Comparison of ENCODE assay signal across 39 cellular contexts in genomic region chrX:69552512-69552911, GRCh38. TPM values are rescaled to one million over a fixed set of nuclear protein-coding genes. Genes with fewer than 3 reads are reported as not detected.
"Had no signal": no experiment of that assay in that cellular context is flagged by ENCODE, and none has a peak within 500 bp of the region (broad histone marks: within the 10 kb centered on the region; RNA-seq: fewer than 3 reads in every experiment).

No MANE protein-coding gene starts in this region.

- H3K4me3 ChIP-seq: adrenal gland, cardiac muscle cell had no signal

- H3K27me3 ChIP-seq: cardiac muscle cell had no signal

- H3K36me3 ChIP-seq: adrenal gland, cardiac muscle cell had no signal

- H3K27ac Mint-ChIP-seq: activated B cell treated with CpG ODN at 0.5 μM for 24 hours; activated CD4-positive, alpha-beta memory T cell treated with anti-CD3 and anti-CD28 coated beads for 36 hours; activated CD4-positive, alpha-beta T cell treated with anti-CD3 and anti-CD28 coated beads, Interleukin-2, amount 10 ng/mL, durations not matched to agents 24 days and 14 days; activated CD8-positive, alpha-beta T cell treated with anti-CD3 and anti-CD28 coated beads for 36 hours; activated naive CD4-positive, alpha-beta T cell treated with anti-CD3 and anti-CD28 coated beads for 36 hours; activated naive CD4-positive, alpha-beta T cell treated with anti-CD3 and anti-CD28 coated beads, Interleukin-2, amount 50 U/mL, for 72 hours; activated naive CD8-positive, alpha-beta T cell treated with anti-CD3 and anti-CD28 coated beads for 36 hours; activated T-cell treated with anti-CD3 and anti-CD28 coated beads, Interleukin-2, amount 50 U/mL, for 72 hours; activated T-helper 1 cell treated with anti-CD3 and anti-CD28 coated beads, Interleukin-12 subunit alpha, Interleukin-12 subunit beta, Interleukin-2, Interleukin-4 antibody, amounts not matched to agents 30 ng/mL and 10 ng/mL and 1 ng/mL, durations not matched to agents 14 hours and 24 hours and 36 hours; activated T-helper 17 cell treated with anti-CD3 and anti-CD28 coated beads, Interleukin-2, amount 50 U/mL, for 72 hours; brain; T-helper 1 cell treated with Interleukin-12 subunit alpha and Interleukin-12 subunit beta and Interleukin-4 antibody, amounts not matched to agents 30 μg/mL and 1 μg/mL, for 36 hours; T-helper 2 cell treated with Interferon-gamma antibody and Interleukin-4, amounts not matched to agents 5 μg/mL and 100 μg/mL, for 36 hours had no signal

- H3K4me1 Mint-ChIP-seq: activated B cell treated with CpG ODN at 0.5 μM for 24 hours; activated CD4-positive, alpha-beta T cell treated with anti-CD3 and anti-CD28 coated beads, Interleukin-2, amount 10 ng/mL, durations not matched to agents 24 days and 14 days; activated naive CD8-positive, alpha-beta T cell treated with anti-CD3 and anti-CD28 coated beads for 36 hours; activated T-helper 17 cell treated with anti-CD3 and anti-CD28 coated beads, Interleukin-2, amount 50 U/mL, for 72 hours; central memory CD8-positive, alpha-beta T cell had no signal

- FAIRE-seq: bronchial epithelial cell, TTC549 had no signal

- H3K27ac ChIP-seq: cardiac muscle cell, VCaP had no signal

- ATAC-seq: activated CD8-positive, alpha-beta T cell treated with anti-CD3 and anti-CD28 coated beads for 36 hours; activated naive CD4-positive, alpha-beta T cell treated with anti-CD3 and anti-CD28 coated beads, Interleukin-2, amount 50 U/mL, for 72 hours; activated T-cell treated with anti-CD3 and anti-CD28 coated beads, Interleukin-2, amount 50 U/mL, for 4 hours; activated T-cell treated with anti-CD3 and anti-CD28 coated beads, Interleukin-2, amount 50 U/mL, for 72 hours; activated T-helper 17 cell treated with anti-CD3 and anti-CD28 coated beads, Interleukin-2, amount 50 U/mL, for 72 hours had no signal

- H3K9me3 ChIP-seq: adrenal gland had no signal

- H3K27me3 Mint-ChIP-seq: activated B cell treated with CpG ODN at 0.5 μM for 24 hours; activated CD4-positive, alpha-beta memory T cell treated with anti-CD3 and anti-CD28 coated beads for 36 hours; activated CD4-positive, alpha-beta T cell treated with anti-CD3 and anti-CD28 coated beads, Interleukin-2, amount 10 ng/mL, durations not matched to agents 24 days and 14 days; activated CD8-positive, alpha-beta T cell treated with anti-CD3 and anti-CD28 coated beads for 36 hours; activated T-helper 17 cell treated with anti-CD3 and anti-CD28 coated beads, Interleukin-2, amount 50 U/mL, for 72 hours; central memory CD8-positive, alpha-beta T cell had no signal

- H3K9me3 Mint-ChIP-seq: activated B cell treated with CpG ODN at 0.5 μM for 24 hours; activated CD4-positive, alpha-beta memory T cell treated with anti-CD3 and anti-CD28 coated beads for 36 hours; activated CD8-positive, alpha-beta T cell treated with anti-CD3 and anti-CD28 coated beads for 36 hours; activated naive CD8-positive, alpha-beta T cell treated with anti-CD3 and anti-CD28 coated beads for 36 hours; activated T-cell treated with anti-CD3 and anti-CD28 coated beads, Interleukin-2, amount 50 U/mL, for 4 hours; activated T-helper 17 cell treated with anti-CD3 and anti-CD28 coated beads, Interleukin-2, amount 50 U/mL, for 72 hours; central memory CD8-positive, alpha-beta T cell; T-helper 1 cell treated with Interleukin-12 subunit alpha and Interleukin-12 subunit beta and Interleukin-4 antibody, amounts not matched to agents 30 μg/mL and 1 μg/mL, for 36 hours; T-helper 2 cell treated with Interferon-gamma antibody and Interleukin-4, amounts not matched to agents 5 μg/mL and 100 μg/mL, for 36 hours had no signal

- DNase-seq: activated B cell treated with CpG ODN at 0.5 μM for 24 hours; activated CD4-positive, alpha-beta memory T cell treated with anti-CD3 and anti-CD28 coated beads for 36 hours; activated CD4-positive, alpha-beta T cell treated with anti-CD3 and anti-CD28 coated beads for 4 hours; activated CD4-positive, alpha-beta T cell treated with anti-CD3 and anti-CD28 coated beads, Interleukin-2, amount 10 ng/mL, durations not matched to agents 24 days and 14 days; activated CD4-positive, alpha-beta T cell treated with anti-CD3 and anti-CD28 coated beads, Interleukin-2, amount 50 U/mL, for 1 hour; activated CD4-positive, alpha-beta T cell treated with anti-CD3 and anti-CD28 coated beads, Interleukin-2, amount 50 U/mL, for 4 hours; activated CD4-positive, CD25-positive, alpha-beta regulatory T cell treated with anti-CD3 and anti-CD28 coated beads, Interleukin-2, amount 50 U/mL, for 72 hours; activated CD8-positive, alpha-beta memory T cell treated with anti-CD3 and anti-CD28 coated beads, Interleukin-2, amount 50 U/mL, for 4 hours; activated CD8-positive, alpha-beta T cell treated with anti-CD3 and anti-CD28 coated beads for 36 hours; activated effector memory CD4-positive, alpha-beta T cell treated with anti-CD3 and anti-CD28 coated beads, Interleukin-2, amount 50 U/mL, for 16 hours; activated gamma-delta T cell treated with Interleukin-2 at 50 U/mL for 16 hours; activated naive CD4-positive, alpha-beta T cell; activated naive CD4-positive, alpha-beta T cell treated with anti-CD3 and anti-CD28 coated beads for 36 hours; activated naive CD4-positive, alpha-beta T cell treated with anti-CD3 and anti-CD28 coated beads, Interleukin-2, amount 50 U/mL, for 16 hours; activated naive CD8-positive, alpha-beta T cell treated with anti-CD3 and anti-CD28 coated beads for 36 hours; activated T-cell treated with anti-CD3 and anti-CD28 coated beads for 4 hours; activated T-cell treated with anti-CD3 and anti-CD28 coated beads, Interleukin-2, amount 50 U/mL, for 1 hour; activated T-cell treated with anti-CD3 and anti-CD28 coated beads, Interleukin-2, amount 50 U/mL, for 4 hours; activated T-cell treated with anti-CD3 and anti-CD28 coated beads, Interleukin-2, amount 50 U/mL, for 72 hours; adrenal gland; amniotic stem cell; aorta; caudate nucleus; cerebellar nuclear complex; T-helper 1 cell; T-helper 2 cell; T-helper 9 cell had no signal

- H3K36me3 Mint-ChIP-seq: activated CD4-positive, alpha-beta memory T cell treated with anti-CD3 and anti-CD28 coated beads for 36 hours; activated naive CD4-positive, alpha-beta T cell treated with anti-CD3 and anti-CD28 coated beads, Interleukin-2, amount 50 U/mL, for 72 hours; activated naive CD8-positive, alpha-beta T cell treated with anti-CD3 and anti-CD28 coated beads for 36 hours; brain had no signal

- H3K4me3 Mint-ChIP-seq: activated B cell treated with CpG ODN at 0.5 μM for 24 hours; activated CD4-positive, alpha-beta memory T cell treated with anti-CD3 and anti-CD28 coated beads for 36 hours; activated CD4-positive, alpha-beta T cell treated with anti-CD3 and anti-CD28 coated beads, Interleukin-2, amount 10 ng/mL, durations not matched to agents 24 days and 14 days; activated CD8-positive, alpha-beta T cell treated with anti-CD3 and anti-CD28 coated beads for 36 hours; activated naive CD4-positive, alpha-beta T cell treated with anti-CD3 and anti-CD28 coated beads for 36 hours; activated naive CD8-positive, alpha-beta T cell treated with anti-CD3 and anti-CD28 coated beads for 36 hours; activated T-cell treated with anti-CD3 and anti-CD28 coated beads, Interleukin-2, amount 50 U/mL, for 4 hours; activated T-cell treated with anti-CD3 and anti-CD28 coated beads, Interleukin-2, amount 50 U/mL, for 72 hours; activated T-helper 1 cell treated with anti-CD3 and anti-CD28 coated beads, Interleukin-12 subunit alpha, Interleukin-12 subunit beta, Interleukin-2, Interleukin-4 antibody, amounts not matched to agents 30 ng/mL and 10 ng/mL and 1 ng/mL, durations not matched to agents 14 hours and 24 hours and 36 hours; activated T-helper 17 cell treated with anti-CD3 and anti-CD28 coated beads, Interleukin-2, amount 50 U/mL, for 72 hours; brain; central memory CD8-positive, alpha-beta T cell; T-helper 1 cell treated with Interleukin-12 subunit alpha and Interleukin-12 subunit beta and Interleukin-4 antibody, amounts not matched to agents 30 μg/mL and 1 μg/mL, for 36 hours; T-helper 2 cell treated with Interferon-gamma antibody and Interleukin-4, amounts not matched to agents 5 μg/mL and 100 μg/mL, for 36 hours had no signal

RNA-seq across cellular contexts. Expression of gene NALF2, which starts 48.4 kb away (rescaled TPM):
- total RNA-seq: chondrocyte had no signal
